ENCODE assay signal across 1 cellular context in the genomic region with DNA sequence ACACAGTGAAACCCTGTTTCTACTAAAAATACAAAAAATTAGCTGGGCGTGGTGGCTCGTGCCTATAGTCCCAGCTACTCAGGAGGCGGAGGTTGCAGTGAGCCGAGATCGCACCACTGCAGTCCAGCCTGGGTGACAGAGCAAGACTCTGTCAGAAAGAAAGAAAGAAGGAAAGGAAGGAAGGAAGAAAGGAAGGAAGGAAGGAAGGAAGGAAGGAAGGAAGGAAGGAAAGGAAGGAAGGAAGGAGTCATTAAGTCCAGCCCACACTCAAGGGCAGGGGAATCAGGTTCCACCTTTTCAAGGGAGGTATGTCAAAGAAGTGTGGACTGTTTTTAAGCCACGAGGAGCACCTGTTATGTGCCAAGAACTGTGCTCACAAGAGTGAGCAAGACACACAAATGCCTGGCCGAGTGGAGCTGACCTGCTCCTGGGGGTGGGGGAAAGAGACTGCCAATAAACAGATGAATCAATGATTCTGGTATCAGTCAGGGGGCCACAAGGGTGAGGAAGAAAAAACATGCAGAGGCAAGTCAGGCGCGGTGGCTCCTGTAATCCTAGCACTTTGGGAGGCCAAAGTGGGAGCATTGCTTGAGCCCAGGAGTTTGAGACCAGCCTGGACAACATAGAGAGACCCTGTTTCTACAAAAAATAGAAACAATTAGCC.
TF ChIP-seq lines count a peak whose summit lies in the region.

No MANE protein-coding gene starts in this region.

TF ChIP-seq in GM12878, 131 proteins besides CTCF, POLR2A, EP300 and RAD21:
- TF ChIP-seq KLF5 (IDR thresholded peaks at IDR 0.05; ENCODE audit: partially characterized antibody), result peak; percentile 23
- 0 out of 2 replicates have a peak, but pooled peaks have one; percentile 4 for TF ChIP-seq DPF2 (IDR thresholded peaks at IDR 0.05)
- TF ChIP-seq HDGF (IDR thresholded peaks at IDR 0.05), result peak; percentile 83; the same call in 1 of the 2 replicates
- TF ChIP-seq IKZF1 (conservative IDR thresholded peaks at IDR 0.05), result peak; percentile 37; the same call in 1 of the 2 replicates
- peak; percentile 22; the same call in 1 of the 2 replicates for TF ChIP-seq PKNOX1 (IDR thresholded peaks at IDR 0.05)
- TF ChIP-seq ETV6 (conservative IDR thresholded peaks at IDR 0.05 in 1 of 2, IDR thresholded peaks at IDR 0.05 in 1 of 2; ENCODE audit: borderline replicate concordance in 1 of 2, low read depth in 1 of 2), result peak in 1 of 2 experiments; percentile 96; a peak in 2 of 4 replicates
